Comparison of ENCODE assay signal across 23 cellular contexts in genomic region chr7:151181011-151181431, GRCh38. TPM values are rescaled to one million over a fixed set of nuclear protein-coding genes. Genes with fewer than 3 reads are reported as not detected.
A peak's percentile ranks its signal among the peaks of the same experiment; 100 is the strongest.
DNase-seq lines count a peak whose midpoint lies in the region; ATAC-seq and TF ChIP-seq lines count a peak whose summit lies in the region.
"Had no signal": no experiment of that assay in that cellular context is flagged by ENCODE, and none has a peak within 500 bp of the region (broad histone marks: within the 10 kb centered on the region; RNA-seq: fewer than 3 reads in every experiment).

No MANE protein-coding gene starts in this region.

- no peaks in the 10 kb centered on the region for H4K20me1 ChIP-seq in H9 (ENCODE audit: control insufficient read depth, insufficient read depth, insufficient read length)

- no peak overlapping the region for H3T11ph ChIP-seq in H9 (ENCODE audit: low read length)

- H3K4me2 ChIP-seq in H9 (ENCODE audit: insufficient read depth, insufficient read length, low read length) = no peak overlapping the region

- no peaks in the 10 kb centered on the region for H3K79me1 ChIP-seq in H9 (ENCODE audit: insufficient read depth, low read depth, low read length, poor library complexity, severe bottlenecking)

- no peaks in the 10 kb centered on the region for H3K79me2 ChIP-seq in H9 (ENCODE audit: insufficient read depth, low read length)

- H3K4ac ChIP-seq in H9 (ENCODE audit: low read depth, low read length) = no peak overlapping the region

- peaks cover 57% of the 10 kb centered on the region for H3K27me3 Mint-ChIP-seq in H9 (ENCODE audit: low read depth)

- peak; percentile 43 for DNase-seq in activated effector memory CD4-positive, alpha-beta T cell treated with anti-CD3 and anti-CD28 coated beads, Interleukin-2, amount 50 U/mL, for 16 hours
- DNase-seq in activated effector memory CD4-positive, alpha-beta T cell treated with Interleukin-2 at 50 U/mL for 16 hours = no peak
- peak; percentile 9 for DNase-seq in iPS-NIHi11 (ENCODE audit: low spot score)
- DNase-seq in stimulated activated effector memory CD8-positive, alpha-beta T cell treated with anti-CD3 and anti-CD28 coated beads, Interleukin-12 subunit alpha, Interleukin-12 subunit beta, amount 100 ng/mL, for 72 hours (ENCODE audit: low spot score in 2 of 2) = no peak
- no peak for DNase-seq in H9
- DNase-seq: activated CD8-positive, alpha-beta T cell treated with anti-CD3 and anti-CD28 coated beads for 36 hours; colonic mucosa; DMS79 treated with DMSO at 0.1 percent for 48 hours; KG1; kidney glomerular epithelial cell; mesendoderm; naive thymus-derived CD4-positive, alpha-beta T cell; NCI-H1436 treated with DMSO at 0.1 percent for 48 hours; NCI-H2171 treated with DMSO at 0.1 percent for 48 hours; NCI-H526 treated with DMSO at 0.1 percent for 48 hours had no signal

- no peak overlapping the region for H3K56ac ChIP-seq in H9 (ENCODE audit: insufficient read length, low read depth, low read length)

- no peaks in the 10 kb centered on the region for H3K9me3 ChIP-seq in H9 (ENCODE audit: control insufficient read depth, low read depth, low read length)
- H3K9me3 ChIP-seq: colonic mucosa, upper lobe of left lung had no signal

- no CpG with 5 or more reads among the region's 22 CpGs for WGBS in H9 (ENCODE audit: extremely low coverage, insufficient read length, low lambda C conversion rate)

- no peak overlapping the region for H2BK20ac ChIP-seq in H9 (ENCODE audit: low read depth, low read length, poor library complexity, severe bottlenecking)

- no peaks in the 10 kb centered on the region for H3K4me1 ChIP-seq in H9 (ENCODE audit: insufficient read depth, low read length)
- H3K4me1 ChIP-seq: colonic mucosa, upper lobe of left lung had no signal

- no peak overlapping the region for H4K91ac ChIP-seq in H9 (ENCODE audit: insufficient read length, low read depth, low read length)

- H3K4me3 Mint-ChIP-seq in stimulated activated effector memory CD8-positive, alpha-beta T cell treated with anti-CD3 and anti-CD28 coated beads, Interleukin-12 subunit alpha, Interleukin-12 subunit beta, amount 100 ng/mL, for 72 hours = no peak overlapping the region
- H3K4me3 Mint-ChIP-seq in H9 = no peak overlapping the region
- H3K4me3 Mint-ChIP-seq: activated CD8-positive, alpha-beta T cell treated with anti-CD3 and anti-CD28 coated beads for 36 hours; naive thymus-derived CD4-positive, alpha-beta T cell; WTC11 had no signal

- H3K9ac ChIP-seq in H9 (ENCODE audit: extremely low read depth, insufficient read length, low read length) = no peak overlapping the region

- no peak overlapping the region for H3K23ac ChIP-seq in H9 (ENCODE audit: insufficient read length, low read depth, low read length)

- no peak overlapping the region for H3K14ac ChIP-seq in H9 (ENCODE audit: insufficient read depth, low read length)

- no peaks in the 10 kb centered on the region for H3K23me2 ChIP-seq in H9 (ENCODE audit: insufficient read length, low read depth, low read length, poor library complexity, severe bottlenecking)

- no peak overlapping the region for H2BK15ac ChIP-seq in H9 (ENCODE audit: low read depth, low read length)

- no peak overlapping the region for H2AFZ ChIP-seq in H9 (ENCODE audit: low read length)

- H2AK5ac ChIP-seq in H9 (ENCODE audit: insufficient read length, low read length) = no peak overlapping the region

- no peaks in the 10 kb centered on the region for H3K4me1 Mint-ChIP-seq in stimulated activated effector memory CD8-positive, alpha-beta T cell treated with anti-CD3 and anti-CD28 coated beads, Interleukin-12 subunit alpha, Interleukin-12 subunit beta, amount 100 ng/mL, for 72 hours
- H3K4me1 Mint-ChIP-seq in H9 = peaks cover 3 to 5% of the 10 kb centered on the region in 2 experiments; a peak in 3 of 4 replicates

- no peak overlapping the region for H2BK12ac ChIP-seq in H9 (ENCODE audit: insufficient read length, low read depth, low read length)

- no peak overlapping the region for H4K5ac ChIP-seq in H9 (ENCODE audit: insufficient read length, low read depth, low read length)

- H2BK5ac ChIP-seq in H9 (ENCODE audit: insufficient read length, low read length) = no peak overlapping the region

- TF ChIP-seq CTCF in H9 (conservative IDR thresholded peaks at IDR 0.05) = no peak

- H3K36me3 Mint-ChIP-seq in stimulated activated effector memory CD8-positive, alpha-beta T cell treated with anti-CD3 and anti-CD28 coated beads, Interleukin-12 subunit alpha, Interleukin-12 subunit beta, amount 100 ng/mL, for 72 hours = no peaks in the 10 kb centered on the region
- no peaks in the 10 kb centered on the region; a peak in 2 of 7 replicates for H3K36me3 Mint-ChIP-seq in H9 (ENCODE audit: insufficient read depth in 1 of 3, low read depth in 3 of 3)
- H3K36me3 Mint-ChIP-seq: naive thymus-derived CD4-positive, alpha-beta T cell; WTC11 had no signal

- H3K9me3 Mint-ChIP-seq in stimulated activated effector memory CD8-positive, alpha-beta T cell treated with anti-CD3 and anti-CD28 coated beads, Interleukin-12 subunit alpha, Interleukin-12 subunit beta, amount 100 ng/mL, for 72 hours = no peaks in the 10 kb centered on the region
- H3K9me3 Mint-ChIP-seq in H9 = no peaks in the 10 kb centered on the region
- H3K9me3 Mint-ChIP-seq: activated CD8-positive, alpha-beta T cell treated with anti-CD3 and anti-CD28 coated beads for 36 hours; naive thymus-derived CD4-positive, alpha-beta T cell; WTC11 had no signal

- H3K27ac Mint-ChIP-seq in stimulated activated effector memory CD8-positive, alpha-beta T cell treated with anti-CD3 and anti-CD28 coated beads, Interleukin-12 subunit alpha, Interleukin-12 subunit beta, amount 100 ng/mL, for 72 hours = no peak overlapping the region
- no peak overlapping the region for H3K27ac Mint-ChIP-seq in H9
- H3K27ac Mint-ChIP-seq: activated CD8-positive, alpha-beta T cell treated with anti-CD3 and anti-CD28 coated beads for 36 hours; naive thymus-derived CD4-positive, alpha-beta T cell; WTC11 had no signal

- no peak overlapping the region for H3K18ac ChIP-seq in H9 (ENCODE audit: insufficient read length, low read depth, low read length)

- H3K27ac ChIP-seq in H9 (ENCODE audit: insufficient read length, low read depth, low read length) = no peak overlapping the region
- H3K27ac ChIP-seq: colonic mucosa, RWPE1, upper lobe of left lung had no signal

- H2BK120ac ChIP-seq in H9 (ENCODE audit: low read depth, low read length, poor library complexity, severe bottlenecking) = no peak overlapping the region

- ATAC-seq in stimulated activated effector memory CD8-positive, alpha-beta T cell treated with anti-CD3 and anti-CD28 coated beads, Interleukin-12 subunit alpha, Interleukin-12 subunit beta, amount 100 ng/mL, for 72 hours = peak; percentile 17
- ATAC-seq in GM21360 (IDR thresholded peaks at IDR 0.05; ENCODE audit: unreplicated experiment) = no peak
- ATAC-seq: activated CD8-positive, alpha-beta T cell treated with anti-CD3 and anti-CD28 coated beads for 36 hours; GM12878; naive thymus-derived CD4-positive, alpha-beta T cell; WTC11 had no signal

- no peaks in the 10 kb centered on the region for H3K27me3 ChIP-seq in H9 (ENCODE audit: insufficient read depth, low read length)
- H3K27me3 ChIP-seq: colonic mucosa, upper lobe of left lung had no signal

- H4K8ac ChIP-seq in H9 (replicated peaks; ENCODE audit: insufficient read length, low read depth, low read length) = no peak overlapping the region

RNA-seq across cellular contexts. Expression of gene ASB10, which starts 6.0 kb away (rescaled TPM):
- total RNA-seq in H9 (2021) = not detected in 2 replicates
- total RNA-seq: activated CD8-positive, alpha-beta T cell treated with anti-CD3 and anti-CD28 coated beads for 36 hours; colonic mucosa; glomerular endothelial cell; GM12878; HT-29; naive thymus-derived CD4-positive, alpha-beta T cell; omental fat pad; upper lobe of left lung; WTC11 had no signal

RNA-seq across cellular contexts. Expression of gene GBX1, which starts 13.5 kb away (rescaled TPM):
- not detected in 2 replicates for total RNA-seq in H9 (2021)
- total RNA-seq: activated CD8-positive, alpha-beta T cell treated with anti-CD3 and anti-CD28 coated beads for 36 hours; colonic mucosa; glomerular endothelial cell; GM12878; HT-29; naive thymus-derived CD4-positive, alpha-beta T cell; omental fat pad; upper lobe of left lung; WTC11 had no signal

RNA-seq across cellular contexts. Expression of gene H2BK1, which starts 29.3 kb away (rescaled TPM):
- 0.97 TPM in 1 of 2 replicates, not detected in the other for total RNA-seq in H9 (2021)
- total RNA-seq: activated CD8-positive, alpha-beta T cell treated with anti-CD3 and anti-CD28 coated beads for 36 hours; colonic mucosa; glomerular endothelial cell; HT-29; omental fat pad; upper lobe of left lung had no signal

RNA-seq across cellular contexts. Expression of gene ABCF2, which starts 46.0 kb away (rescaled TPM):
- total RNA-seq in H9 (2021) = 70.1 and 70.5 TPM in 2 replicates

RNA-seq across cellular contexts. Expression of gene CHPF2, which starts 51.3 kb away (rescaled TPM):
- 25.7 and 28.1 TPM in 2 replicates for total RNA-seq in H9 (2021)

Comparison
In these comparisons a context has a peak if more than half of its experiments do, and no peak if none do; other contexts are left out.
1. DNase-seq: peak in activated effector memory CD4-positive, alpha-beta T cell treated with anti-CD3 and anti-CD28 coated beads, Interleukin-2, amount 50 U/mL, for 16 hours (single experiment) and iPS-NIHi11 (single experiment); none in activated effector memory CD4-positive, alpha-beta T cell treated with Interleukin-2 at 50 U/mL for 16 hours (single experiment), stimulated activated effector memory CD8-positive, alpha-beta T cell treated with anti-CD3 and anti-CD28 coated beads, Interleukin-12 subunit alpha, Interleukin-12 subunit beta, amount 100 ng/mL, for 72 hours (0 of 2) and H9 (single experiment).